Comparison of ENCODE assay signal across 10 cellular contexts in genomic region chr6:34115396-34116314, GRCh38. TPM values are rescaled to one million over a fixed set of nuclear protein-coding genes. Genes with fewer than 3 reads are reported as not detected.
DNase-seq lines count a peak whose midpoint lies in the region; ATAC-seq, FAIRE-seq and TF ChIP-seq lines count a peak whose summit lies in the region.
"Had no signal": no experiment of that assay in that cellular context is flagged by ENCODE, and none has a peak within 500 bp of the region (broad histone marks: within the 10 kb centered on the region; RNA-seq: fewer than 3 reads in every experiment).

No MANE protein-coding gene starts in this region.

- no peak for TF ChIP-seq CTCF in upper lobe of left lung (IDR thresholded peaks at IDR 0.05)

- no peak overlapping the region for H3K27ac Mint-ChIP-seq in activated CD4-positive, alpha-beta T cell treated with anti-CD3 and anti-CD28 coated beads, Interleukin-2, amount 10 ng/mL, durations not matched to agents 7 days and 5 days

- POLR2A ChIA-PET in activated CD4-positive, alpha-beta T cell treated with anti-CD3 and anti-CD28 coated beads, Interleukin-2, amount 10 ng/mL, durations not matched to agents 7 days and 5 days (lab: Charles Lee), result no interaction called here

- no peaks in the 10 kb centered on the region for H3K4me1 ChIP-seq in upper lobe of left lung

- no peaks in the 10 kb centered on the region for H3K9me3 ChIP-seq in upper lobe of left lung

- no peaks in the 10 kb centered on the region for H3K9me3 Mint-ChIP-seq in activated CD4-positive, alpha-beta T cell treated with anti-CD3 and anti-CD28 coated beads, Interleukin-2, amount 10 ng/mL, durations not matched to agents 7 days and 5 days

- no peaks in the 10 kb centered on the region for H3K36me3 ChIP-seq in upper lobe of left lung

- WGBS in upper lobe of left lung, 2 donors, result 62 to 66% methylated on average over 21 to 23 of the region's 23 CpGs

- H3K4me1 Mint-ChIP-seq in activated CD4-positive, alpha-beta T cell treated with anti-CD3 and anti-CD28 coated beads, Interleukin-2, amount 10 ng/mL, durations not matched to agents 7 days and 5 days, result no peaks in the 10 kb centered on the region

- no peaks in the 10 kb centered on the region for H3K36me3 Mint-ChIP-seq in activated CD4-positive, alpha-beta T cell treated with anti-CD3 and anti-CD28 coated beads, Interleukin-2, amount 10 ng/mL, durations not matched to agents 7 days and 5 days (ENCODE audit: low read depth)

- TF ChIP-seq EP300 in upper lobe of left lung (IDR thresholded peaks at IDR 0.05), result no peak

- FAIRE-seq in GM19239 (lab: Jason Lieb, UNC), result no peak

- H3K27me3 Mint-ChIP-seq in activated CD4-positive, alpha-beta T cell treated with anti-CD3 and anti-CD28 coated beads, Interleukin-2, amount 10 ng/mL, durations not matched to agents 7 days and 5 days, result no peaks in the 10 kb centered on the region

- in situ Hi-C loops in ACHN (cut with HindIII; ENCODE audit: low pct_ligation_motif_present, low pct_unique_long_range_greater_than_20kb, low sequenced_read_pairs), result no loop called here

- no peak for TF ChIP-seq POLR2A in upper lobe of left lung (IDR thresholded peaks at IDR 0.05)

- DNase-seq in ACHN (peak; percentile 36), GM19239 (ENCODE audit: insufficient read length, low spot score) (peak; percentile 46), iPS-NIHi11 (ENCODE audit: low spot score) (peak; percentile 97), HK-2 (ENCODE audit: unreplicated experiment) (no peak), upper lobe of left lung (no peak), SKM-1 (lab: John Stamatoyannopoulos, UW; ENCODE audit: unreplicated experiment) (no peak)
- peak; percentile 43 for DNase-seq in activated CD4-positive, alpha-beta T cell treated with anti-CD3 and anti-CD28 coated beads, Interleukin-2, amount 10 ng/mL, durations not matched to agents 7 days and 5 days
- DNase-seq: central memory CD4-positive, alpha-beta T cell had no signal

- CTCF ChIA-PET in activated CD4-positive, alpha-beta T cell treated with anti-CD3 and anti-CD28 coated beads, Interleukin-2, amount 10 ng/mL, durations not matched to agents 7 days and 5 days (lab: Charles Lee), result interaction anchor here (0.7 kb wide), 2 partner anchors 22 to 433 kb away, joined by 3 read pairs; no protein-coding TSS in a partner anchor

- H3K27me3 ChIP-seq in upper lobe of left lung, result no peaks in the 10 kb centered on the region

- H3K27ac ChIP-seq in upper lobe of left lung, result no peak overlapping the region

- ATAC-seq in upper lobe of left lung (ENCODE audit: low FRiP score in 2 of 2), result no peak
- ATAC-seq in GM21619 (IDR thresholded peaks at IDR 0.05; ENCODE audit: unreplicated experiment), result no peak

- no peak overlapping the region for H3K4me3 ChIP-seq in upper lobe of left lung

- no peak overlapping the region for H3K4me3 Mint-ChIP-seq in activated CD4-positive, alpha-beta T cell treated with anti-CD3 and anti-CD28 coated beads, Interleukin-2, amount 10 ng/mL, durations not matched to agents 7 days and 5 days

RNA-seq across cellular contexts. Expression of gene GRM4, which starts 30.2 kb away (rescaled TPM):
- total RNA-seq in activated CD4-positive, alpha-beta T cell treated with anti-CD3 and anti-CD28 coated beads, Interleukin-2, amount 10 ng/mL, durations not matched to agents 7 days and 5 days, result not detected
- under 1 TPM in 1 of 6 donors, not detected in 5; 0.24 TPM for total RNA-seq in upper lobe of left lung
- total RNA-seq: kidney epithelial cell had no signal

Comparison
In these comparisons a context has a peak if more than half of its experiments do, and no peak if none do; other contexts are left out.
1. DNase-seq: peak in ACHN (single experiment), GM19239 (single experiment), activated CD4-positive, alpha-beta T cell treated with anti-CD3 and anti-CD28 coated beads, Interleukin-2, amount 10 ng/mL, durations not matched to agents 7 days and 5 days (single experiment) and iPS-NIHi11 (single experiment); none in HK-2 (single experiment), upper lobe of left lung (0 of 2) and SKM-1 (single experiment).